Comparison of ENCODE assay signal across 8 cellular contexts in the genomic region with DNA sequence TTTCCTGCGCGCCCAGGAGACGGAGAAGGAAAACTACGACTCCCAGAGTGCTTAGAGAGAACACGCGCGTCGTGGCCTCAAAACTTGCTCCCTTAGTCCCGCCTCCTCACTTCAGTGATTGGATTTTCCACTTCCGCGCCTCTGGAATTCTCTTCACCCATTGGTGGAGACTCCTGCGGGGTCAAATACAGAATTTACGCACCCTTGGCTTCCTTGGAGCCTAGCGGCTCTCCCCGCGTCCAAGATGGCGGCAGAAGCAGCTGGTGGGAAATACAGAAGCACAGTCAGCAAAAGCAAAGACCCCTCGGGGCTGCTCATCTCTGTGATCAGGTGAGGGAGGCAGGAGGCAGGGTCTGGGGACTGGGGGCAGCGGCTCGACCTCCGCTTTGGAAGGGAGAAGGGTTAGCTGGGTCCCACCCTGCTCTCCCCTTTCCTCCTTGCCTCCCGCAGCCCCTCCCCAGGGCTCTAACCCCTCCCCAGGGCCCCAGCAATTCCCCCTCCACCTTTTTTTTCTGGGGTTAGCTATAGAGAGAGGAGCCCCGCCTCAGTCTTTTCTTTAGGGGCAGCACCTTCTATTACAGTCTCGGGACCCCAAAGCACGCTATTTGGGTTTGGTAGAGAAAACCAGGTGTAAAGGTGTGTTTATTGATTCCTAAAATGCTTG. TPM values are rescaled to one million over a fixed set of nuclear protein-coding genes. Genes with fewer than 3 reads are reported as not detected.
DNase-seq lines count a peak whose midpoint lies in the region; ATAC-seq and TF ChIP-seq lines count a peak whose summit lies in the region.

A gene (plus strand): TSS at position 221 of the 664 bp plus-strand sequence.

- H3K27ac ChIP-seq in C4-2B (peak within 1 kb of the TSS; percentile 84), left lung (peak within 1 kb of the TSS; percentile 71 to 84)

- TF ChIP-seq CTCF in C4-2B (conservative IDR thresholded peaks at IDR 0.05) (no peak), left lung (IDR thresholded peaks at IDR 0.05) (no peak)

- peak within 1 kb of the TSS; percentile 71 to 88 for H3K4me3 ChIP-seq in left lung

- intact Hi-C loops in left lung (cut with DNase I): no loop called here

- H3K36me3 ChIP-seq in left lung: no peaks in the 10 kb centered on the region

- DNase-seq in NCI-H774 (lab: John Stamatoyannopoulos, UW) (peak; percentile 98), dermis blood vessel endothelial cell (peak; percentile 98), left lung (peak; percentile 86 to 93)
- peak; percentile 86 for DNase-seq in activated CD4-positive, alpha-beta T cell treated with anti-CD3 and anti-CD28 coated beads, Interleukin-2, amount 50 U/mL, for 4 hours
- peak; percentile 83 to 85 for DNase-seq in stimulated activated CD4-positive, alpha-beta T cell treated with anti-CD3 and anti-CD28 coated beads, Interleukin-2, amount 100 ng/mL, for 48 hours

- no peaks in the 10 kb centered on the region for H3K9me3 ChIP-seq in left lung

- H3K27me3 ChIP-seq in left lung: no peaks in the 10 kb centered on the region

- peaks cover 6 to 34% of the 10 kb centered on the region in 2 donors for H3K4me1 ChIP-seq in left lung

- ATAC-seq in GM19395 (IDR thresholded peaks at IDR 0.05; ENCODE audit: unreplicated experiment) (peak; percentile 99), HG03565 (IDR thresholded peaks at IDR 0.05; ENCODE audit: unreplicated experiment) (peak; percentile 98), left lung (peak; percentile 100)

RNA-seq across cellular contexts. Expression of the gene that starts here (rescaled TPM):
- total RNA-seq in dermis blood vessel endothelial cell (112 and 140 TPM in 2 replicates), left lung (10 to 100 TPM; 68.0 to 79.4 TPM)

Comparison
In these comparisons a context has a peak if more than half of its experiments do, and no peak if none do; other contexts are left out.
1. Peak in every context shown above with its lines: DNase-seq, ATAC-seq, H3K4me3 ChIP-seq and H3K27ac ChIP-seq.